Comparison of ENCODE assay signal across 14 cellular contexts in the genomic region with DNA sequence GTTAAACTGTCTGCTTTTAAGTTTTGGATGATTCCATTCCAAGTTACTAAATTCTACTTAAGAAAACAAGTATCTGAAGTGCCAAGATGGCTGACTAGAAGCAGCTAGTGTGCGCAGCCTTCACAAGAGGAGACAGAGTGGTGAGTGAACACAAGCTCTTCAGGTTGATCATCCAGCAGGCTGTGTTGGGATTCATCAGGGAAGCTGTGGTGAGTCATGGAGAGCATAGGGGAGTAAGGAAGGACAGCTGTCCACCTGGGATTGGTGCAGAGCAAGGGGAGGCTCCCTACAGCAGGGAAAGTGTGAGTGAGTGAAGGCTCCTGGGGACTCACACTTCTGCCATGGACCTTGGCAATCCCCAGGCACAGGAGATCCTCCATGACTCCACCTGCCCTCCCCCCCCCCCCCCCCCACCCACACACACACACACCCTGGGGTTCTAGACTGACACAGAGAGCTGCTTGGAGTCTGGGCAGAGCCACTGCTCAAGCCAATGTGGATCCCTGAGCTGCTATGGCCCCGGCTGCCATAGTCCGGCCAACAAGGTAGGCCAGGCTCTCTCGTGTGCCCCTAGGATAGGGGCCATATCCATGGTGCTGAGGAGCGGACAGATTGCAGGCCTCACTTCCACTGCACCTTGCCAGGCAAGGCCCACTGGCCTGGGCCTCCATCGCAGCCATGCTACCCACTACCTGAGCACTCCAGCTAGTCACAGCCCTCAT. TPM values are rescaled to one million over a fixed set of nuclear protein-coding genes. Genes with fewer than 3 reads are reported as not detected.
DNase-seq lines count a peak whose midpoint lies in the region; ATAC-seq and TF ChIP-seq lines count a peak whose summit lies in the region.
"Had no signal": no experiment of that assay in that cellular context is flagged by ENCODE, and none has a peak within 500 bp of the region (broad histone marks: within the 10 kb centered on the region; RNA-seq: fewer than 3 reads in every experiment).

No MANE protein-coding gene starts in this region.

- no peaks in the 10 kb centered on the region for H3K27me3 ChIP-seq in Panc1 (ENCODE audit: control insufficient read depth, insufficient read depth, low read length)
- no peaks in the 10 kb centered on the region for H3K27me3 ChIP-seq in osteoblast (ENCODE audit: insufficient read depth, low read length)

- no peaks in the 10 kb centered on the region for H3K36me3 ChIP-seq in Panc1 (ENCODE audit: control insufficient read depth, insufficient read depth, low read length)
- peaks cover 25% of the 10 kb centered on the region for H3K36me3 ChIP-seq in osteoblast (ENCODE audit: insufficient read depth, low read length)

- no TSS peak for BruUV-seq in Panc1 (replicated peaks; lab: Mats Ljungman, UMichigan)

- H3K4me2 ChIP-seq in osteoblast (ENCODE audit: insufficient read depth, low read length): no peak overlapping the region

- H3K4me1 ChIP-seq in Panc1 (ENCODE audit: control insufficient read depth, insufficient read depth, low read length) (no peaks in the 10 kb centered on the region), osteoblast (ENCODE audit: insufficient read depth, low read length) (no peaks in the 10 kb centered on the region)

- ATAC-seq in Panc1: 0 out of 2 replicates have a peak, but pooled peaks have one; percentile 45
- no peak for ATAC-seq in HG02678 (IDR thresholded peaks at IDR 0.05; ENCODE audit: unreplicated experiment)
- no peak for ATAC-seq in HG03354 (IDR thresholded peaks at IDR 0.05; ENCODE audit: poor library complexity, severe bottlenecking, unreplicated experiment)
- ATAC-seq in GM21360 (IDR thresholded peaks at IDR 0.05; ENCODE audit: unreplicated experiment): no peak
- ATAC-seq in HG03045 (IDR thresholded peaks at IDR 0.05; ENCODE audit: unreplicated experiment): no peak
- ATAC-seq: activated CD4-positive, CD25-positive, alpha-beta regulatory T cell treated with anti-CD3 and anti-CD28 coated beads, Interleukin-2, amount 50 U/mL, for 24 hours; left cardiac atrium had no signal

- no peak overlapping the region for H3K27ac ChIP-seq in Panc1 (ENCODE audit: low read length)
- no peak overlapping the region for H3K27ac ChIP-seq in osteoblast (ENCODE audit: low read depth, low read length)

- POLR2A ChIA-PET in Panc1 (lab: Charles Lee): no interaction called here

- in situ Hi-C loops in Panc1 (cut with HindIII; ENCODE audit: low pct_unique_long_range_greater_than_20kb, low sequenced_read_pairs): no loop called here

- intact Hi-C loops in Panc1 (cut with micrococcal nuclease; ENCODE audit: unreplicated experiment): no loop called here

- H4K20me1 ChIP-seq in osteoblast (ENCODE audit: insufficient read depth, low read length): no peaks in the 10 kb centered on the region

- DNase-seq in EH (ENCODE audit: low read depth) (peak; percentile 38), Panc1 (ENCODE audit: low read depth, low spot score) (no peak), fibroblast of mammary gland (ENCODE audit: low read depth) (peak; percentile 65), osteoblast (ENCODE audit: insufficient read length, low spot score, missing footprints) (peak; percentile 48)
- DNase-seq: activated T-cell treated with anti-CD3 and anti-CD28 coated beads for 4 hours, anterior cingulate cortex, KG1, left cardiac atrium, NCI-H2029 treated with DMSO at 0.1 percent for 48 hours had no signal

- H3K9me3 ChIP-seq in Panc1 (ENCODE audit: control insufficient read depth, insufficient read depth, low read depth, low read length) (no peaks in the 10 kb centered on the region), osteoblast (ENCODE audit: low read depth, low read length) (no peaks in the 10 kb centered on the region)

- CTCF ChIA-PET in Panc1 (lab: Charles Lee): interaction anchor here (0.7 kb wide), 1 partner anchor 29 kb away, joined by 7 read pairs; no protein-coding TSS in a partner anchor

- H3K79me2 ChIP-seq in osteoblast (ENCODE audit: insufficient read depth, low read length): no peaks in the 10 kb centered on the region

- no peak overlapping the region for H3K4me3 ChIP-seq in Panc1 (ENCODE audit: low read depth in 2 of 2, low read length in 2 of 2)
- no peak overlapping the region for H3K4me3 ChIP-seq in fibroblast of mammary gland (ENCODE audit: control insufficient read depth, low read depth, low read length)
- H3K4me3 ChIP-seq in osteoblast (ENCODE audit: insufficient read depth, low read length): no peak overlapping the region

- H2AFZ ChIP-seq in osteoblast (ENCODE audit: low read length): no peak overlapping the region

- TF ChIP-seq CTCF in Panc1 (IDR thresholded peaks at IDR 0.05) (no peak), fibroblast of mammary gland (conservative IDR thresholded peaks at IDR 0.05; ENCODE audit: control insufficient read depth, insufficient read depth, low read depth, low read length) (no peak), osteoblast (IDR thresholded peaks at IDR 0.05; ENCODE audit: extremely low read depth, low read depth, low read length) (no peak)

RNA-seq across cellular contexts. Expression of a gene that starts 23.5 kb away (rescaled TPM):
- 16.4 TPM for total RNA-seq in Panc1 (2021; ENCODE audit: unreplicated experiment)
- 13.3 TPM for polyA plus RNA-seq in Panc1 (2012; ENCODE audit: insufficient read length)
- total RNA-seq in osteoblast: 9.4 TPM in 2 replicates

RNA-seq across cellular contexts. Expression of a gene that starts 41.9 kb away (rescaled TPM):
- total RNA-seq in Panc1 (2021; ENCODE audit: unreplicated experiment) (10.9 TPM), osteoblast (13.4 and 18.0 TPM in 2 replicates)
- 10.3 TPM for polyA plus RNA-seq in Panc1 (2012; ENCODE audit: insufficient read length)
